ENCODE assay signal across 8 cellular contexts in the genomic region with DNA sequence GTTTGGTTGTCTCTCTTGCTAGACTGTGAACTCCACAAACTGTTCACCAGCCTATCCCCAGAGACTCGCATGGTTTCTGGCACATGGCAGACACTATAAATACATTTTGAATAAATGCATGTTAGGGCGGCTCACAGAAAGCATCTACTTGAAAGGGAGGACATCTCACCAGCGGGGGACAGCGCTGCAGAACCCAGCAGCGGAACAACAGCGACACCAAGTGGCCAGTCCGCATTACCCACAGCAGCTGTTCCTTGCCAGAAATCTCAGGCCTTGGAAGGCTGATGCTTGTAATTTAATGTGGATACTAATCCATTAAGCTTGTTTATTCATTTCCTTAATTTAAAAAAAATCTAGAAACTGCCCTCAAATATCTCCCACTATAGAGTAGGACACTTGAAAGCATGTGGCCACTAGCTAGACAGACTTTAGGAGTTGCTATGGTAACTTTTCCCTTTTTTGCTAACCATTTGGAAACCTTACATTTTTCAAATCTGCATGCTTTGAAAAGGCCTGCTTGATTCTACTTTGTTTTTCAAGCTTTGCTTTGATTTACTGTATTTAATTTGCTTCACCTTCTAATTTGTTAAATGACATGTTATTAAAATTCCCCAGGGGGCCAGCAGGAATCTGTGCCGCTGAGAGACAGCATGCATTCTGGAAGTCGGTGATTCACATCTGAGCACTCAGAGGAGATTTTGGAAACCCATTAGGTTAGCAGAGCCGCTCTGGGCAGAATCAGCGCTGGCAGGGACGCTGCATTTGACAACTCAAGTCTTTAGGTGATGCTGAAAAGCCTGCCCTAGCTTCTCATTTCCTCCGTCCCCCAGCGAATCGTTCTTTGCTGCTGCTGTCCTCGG.
DNase-seq lines count a peak whose midpoint lies in the region; ATAC-seq and TF ChIP-seq lines count a peak whose summit lies in the region.

No MANE protein-coding gene starts in this region.

- DNase-seq in AG04450 (ENCODE audit: low read depth, low spot score): peak; percentile 75
- DNase-seq in NCI-H524 treated with DMSO at 0.1 percent for 48 hours (lab: John Stamatoyannopoulos, UW): peak; percentile 42
- DNase-seq in activated CD4-positive, alpha-beta T cell treated with anti-CD3 and anti-CD28 coated beads, Interleukin-2, amount 50 U/mL, for 4 hours: peak; percentile 71 to 72
- DNase-seq in dermis microvascular lymphatic vessel endothelial cell (ENCODE audit: low read depth in 2 of 2): peak; percentile 27 to 70
- peak; percentile 80 to 85 for DNase-seq in lung microvascular endothelial cell (ENCODE audit: low read depth in 2 of 2)
- peak; percentile 57 for DNase-seq in stimulated activated CD8-positive, alpha-beta memory T cell treated with anti-CD3 and anti-CD28 coated beads, Interleukin-15, amount 100 ng/mL, for 1 hour (ENCODE audit: low read depth)

- no peak overlapping the region for H3K27ac ChIP-seq in AG04450 (ENCODE audit: low read depth, low read length)

- peak; percentile 100 for TF ChIP-seq CTCF in AG04450 (IDR thresholded peaks at IDR 0.05; ENCODE audit: low read depth, low read length)

- POLR2A ChIA-PET in AG04450 (lab: Yijun Ruan, JAX): interaction anchor here (0.9 to 1.1 kb wide), 2 partner anchors 90 to 312 kb away, joined by 3 read pairs; no protein-coding TSS in a partner anchor

- H3K27me3 ChIP-seq in AG04450 (ENCODE audit: control insufficient read depth, insufficient read depth, low read length): peaks cover 2% of the 10 kb centered on the region

- no peak overlapping the region for H3K4me3 ChIP-seq in AG04450 (ENCODE audit: low read depth, low read length)

- CTCF ChIA-PET in AG04450 (lab: Charles Lee): interaction anchor here (0.6 to 2.9 kb wide), 64 partner anchors 8 to 631 kb away, joined by 3 to 62 read pairs (median 4); a partner anchor contains a TSS

- H3K9me3 ChIP-seq in AG04450 (ENCODE audit: control insufficient read depth, insufficient read depth, low read length): no peaks in the 10 kb centered on the region

- peak; percentile 88 for ATAC-seq in GM18861 (IDR thresholded peaks at IDR 0.05; ENCODE audit: unreplicated experiment)
- ATAC-seq in HG03354 (IDR thresholded peaks at IDR 0.05; ENCODE audit: poor library complexity, severe bottlenecking, unreplicated experiment): peak; percentile 92
